In genomic region chr4:70734168-70734954, GRCh38 we compare ENCODE assay signal across 8 cellular contexts. TPM values are rescaled to one million over a fixed set of nuclear protein-coding genes. Genes with fewer than 3 reads are reported as not detected.
A peak's percentile ranks its signal among the peaks of the same experiment; 100 is the strongest.
DNase-seq lines count a peak whose midpoint lies in the region; ATAC-seq and TF ChIP-seq lines count a peak whose summit lies in the region.

No MANE protein-coding gene starts in this region.

- H3K4me3 ChIP-seq in fibroblast of mammary gland (ENCODE audit: control insufficient read depth, low read depth, low read length): peak overlapping the region; percentile 22
- H3K4me3 ChIP-seq in osteoblast (ENCODE audit: insufficient read depth, low read length): peak overlapping the region; percentile 63

- no peaks in the 10 kb centered on the region for H3K36me3 Mint-ChIP-seq in IgD-negative memory B cell
- no peaks in the 10 kb centered on the region for H3K36me3 Mint-ChIP-seq in WTC11

- H3K4me1 ChIP-seq in osteoblast (ENCODE audit: insufficient read depth, low read length): peaks cover 22% of the 10 kb centered on the region

- DNase-seq in NCI-H2107 treated with DMSO at 0.1 percent for 48 hours (lab: John Stamatoyannopoulos, UW; ENCODE audit: unreplicated experiment) (peak; percentile 12), NCI-H2107 (lab: John Stamatoyannopoulos, UW) (no peak), WTC11 (ENCODE audit: low spot score) (no peak), fibroblast of mammary gland (ENCODE audit: low read depth) (peak; percentile 55), osteoblast (ENCODE audit: insufficient read length, low spot score, missing footprints) (peak; percentile 35), NCI-H187 (lab: John Stamatoyannopoulos, UW) (no peak)

- TF ChIP-seq CTCF in WTC11 (IDR thresholded peaks at IDR 0.05): no peak
- TF ChIP-seq CTCF in fibroblast of mammary gland (conservative IDR thresholded peaks at IDR 0.05; ENCODE audit: control insufficient read depth, insufficient read depth, low read depth, low read length): no peak
- TF ChIP-seq CTCF in osteoblast (IDR thresholded peaks at IDR 0.05; ENCODE audit: extremely low read depth, low read depth, low read length): no peak

- peak overlapping the region; percentile 15 to 95 (median 76) for H3K27ac Mint-ChIP-seq in IgD-negative memory B cell
- peak overlapping the region; percentile 14 for H3K27ac Mint-ChIP-seq in WTC11

- H3K9me3 ChIP-seq in osteoblast (ENCODE audit: low read depth, low read length): no peaks in the 10 kb centered on the region

- ATAC-seq in GM21528 (IDR thresholded peaks at IDR 0.05; ENCODE audit: low FRiP score, unreplicated experiment) (peak; percentile 91), WTC11 (no peak)

- H3K27me3 Mint-ChIP-seq in IgD-negative memory B cell (no peaks in the 10 kb centered on the region), WTC11 (ENCODE audit: low read depth) (no peaks in the 10 kb centered on the region)

- H4K20me1 ChIP-seq in osteoblast (ENCODE audit: insufficient read depth, low read length): peaks cover 3% of the 10 kb centered on the region

- peak overlapping the region; percentile 75 for H3K4me2 ChIP-seq in osteoblast (ENCODE audit: insufficient read depth, low read length)

- peak overlapping the region; percentile 74 for H3K27ac ChIP-seq in osteoblast (ENCODE audit: low read depth, low read length)

- H3K79me2 ChIP-seq in osteoblast (ENCODE audit: insufficient read depth, low read length): peaks cover 73% of the 10 kb centered on the region

- peak overlapping the region; percentile 34 to 91 (median 74) for H3K4me3 Mint-ChIP-seq in IgD-negative memory B cell
- no peak overlapping the region for H3K4me3 Mint-ChIP-seq in WTC11

- POLR2A ChIA-PET in WTC11 (lab: Charles Lee): no interaction called here

- no peaks in the 10 kb centered on the region for H3K36me3 ChIP-seq in osteoblast (ENCODE audit: insufficient read depth, low read length)

- H3K9me3 Mint-ChIP-seq in IgD-negative memory B cell (no peaks in the 10 kb centered on the region), WTC11 (no peaks in the 10 kb centered on the region)

- H2AFZ ChIP-seq in osteoblast (ENCODE audit: low read length): peak overlapping the region; percentile 18

- CTCF ChIA-PET in WTC11 (lab: Charles Lee): interaction anchor here (2.3 to 2.6 kb wide), 2 partner anchors 12 to 43 kb away, joined by 4 to 23 read pairs; partner anchors contain the start of gene RUFY3

- no peaks in the 10 kb centered on the region for H3K27me3 ChIP-seq in osteoblast (ENCODE audit: insufficient read depth, low read length)

- H3K4me1 Mint-ChIP-seq in IgD-negative memory B cell: peaks cover 25 to 42% (median 35%) of the 10 kb centered on the region in 3 donors
- H3K4me1 Mint-ChIP-seq in WTC11: no peaks in the 10 kb centered on the region

TF ChIP-seq in WTC11, 78 proteins besides CTCF, POLR2A, EP300 and RAD21:
- TF ChIP-seq CDX4 (CRISPR knock-in tag; IDR thresholded peaks at IDR 0.05; ENCODE audit: borderline replicate concordance) (no peak), ZNF396 (CRISPR knock-in tag; IDR thresholded peaks at IDR 0.05; ENCODE audit: borderline replicate concordance) (no peak), GABPB1 (CRISPR knock-in tag; IDR thresholded peaks at IDR 0.05) (no peak), NFE2L1 (CRISPR knock-in tag; IDR thresholded peaks at IDR 0.05) (no peak), CREM (CRISPR knock-in tag; IDR thresholded peaks at IDR 0.05) (no peak), EMX1 (CRISPR knock-in tag; IDR thresholded peaks at IDR 0.05) (no peak), E2F5 (CRISPR knock-in tag; IDR thresholded peaks at IDR 0.05) (no peak), ZNF317 (CRISPR knock-in tag; IDR thresholded peaks at IDR 0.05; ENCODE audit: borderline replicate concordance, low read depth) (no peak), HMGA2 (CRISPR knock-in tag; IDR thresholded peaks at IDR 0.05) (no peak), ATF1 (CRISPR knock-in tag; IDR thresholded peaks at IDR 0.05) (no peak), PRDM15 (CRISPR knock-in tag; IDR thresholded peaks at IDR 0.05) (no peak), ETV6 (CRISPR knock-in tag; IDR thresholded peaks at IDR 0.05) (no peak), IRF1 (CRISPR knock-in tag; IDR thresholded peaks at IDR 0.05) (no peak), MLX (CRISPR knock-in tag; IDR thresholded peaks at IDR 0.05) (no peak)
- TF ChIP-seq, protein P1, sequence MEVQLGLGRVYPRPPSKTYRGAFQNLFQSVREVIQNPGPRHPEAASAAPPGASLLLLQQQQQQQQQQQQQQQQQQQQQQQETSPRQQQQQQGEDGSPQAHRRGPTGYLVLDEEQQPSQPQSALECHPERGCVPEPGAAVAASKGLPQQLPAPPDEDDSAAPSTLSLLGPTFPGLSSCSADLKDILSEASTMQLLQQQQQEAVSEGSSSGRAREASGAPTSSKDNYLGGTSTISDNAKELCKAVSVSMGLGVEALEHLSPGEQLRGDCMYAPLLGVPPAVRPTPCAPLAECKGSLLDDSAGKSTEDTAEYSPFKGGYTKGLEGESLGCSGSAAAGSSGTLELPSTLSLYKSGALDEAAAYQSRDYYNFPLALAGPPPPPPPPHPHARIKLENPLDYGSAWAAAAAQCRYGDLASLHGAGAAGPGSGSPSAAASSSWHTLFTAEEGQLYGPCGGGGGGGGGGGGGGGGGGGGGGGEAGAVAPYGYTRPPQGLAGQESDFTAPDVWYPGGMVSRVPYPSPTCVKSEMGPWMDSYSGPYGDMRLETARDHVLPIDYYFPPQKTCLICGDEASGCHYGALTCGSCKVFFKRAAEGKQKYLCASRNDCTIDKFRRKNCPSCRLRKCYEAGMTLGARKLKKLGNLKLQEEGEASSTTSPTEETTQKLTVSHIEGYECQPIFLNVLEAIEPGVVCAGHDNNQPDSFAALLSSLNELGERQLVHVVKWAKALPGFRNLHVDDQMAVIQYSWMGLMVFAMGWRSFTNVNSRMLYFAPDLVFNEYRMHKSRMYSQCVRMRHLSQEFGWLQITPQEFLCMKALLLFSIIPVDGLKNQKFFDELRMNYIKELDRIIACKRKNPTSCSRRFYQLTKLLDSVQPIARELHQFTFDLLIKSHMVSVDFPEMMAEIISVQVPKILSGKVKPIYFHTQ (CRISPR knock-in tag; IDR thresholded peaks at IDR 0.05): no peak
- TF ChIP-seq, protein P2, sequence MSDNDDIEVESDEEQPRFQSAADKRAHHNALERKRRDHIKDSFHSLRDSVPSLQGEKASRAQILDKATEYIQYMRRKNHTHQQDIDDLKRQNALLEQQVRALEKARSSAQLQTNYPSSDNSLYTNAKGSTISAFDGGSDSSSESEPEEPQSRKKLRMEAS (CRISPR knock-in tag; IDR thresholded peaks at IDR 0.05): no peak

RNA-seq across cellular contexts. Expression of gene RUFY3, which starts 12.6 kb away (rescaled TPM):
- polyA plus RNA-seq in IgD-negative memory B cell: 16.8 TPM
- total RNA-seq in WTC11 (2021): 49.0 to 52.3 TPM (median 51.4 TPM) in 3 replicates
- 82.5 and 90.2 TPM in 2 replicates for total RNA-seq in osteoblast

RNA-seq across cellular contexts. Expression of gene UTP3, which starts 46.0 kb away (rescaled TPM):
- 15.9 TPM for polyA plus RNA-seq in IgD-negative memory B cell
- 39.1 to 45.5 TPM (median 39.5 TPM) in 3 replicates for total RNA-seq in WTC11 (2021)
- total RNA-seq in osteoblast: 14.5 and 15.0 TPM in 2 replicates

Comparison
In these comparisons a context has a peak if more than half of its experiments do, and no peak if none do; other contexts are left out.
1. DNase-seq: peak in NCI-H2107 treated with DMSO at 0.1 percent for 48 hours (single experiment), fibroblast of mammary gland (single experiment) and osteoblast (single experiment); none in NCI-H2107 (single experiment), WTC11 (single experiment) and NCI-H187 (0 of 2).